Comparison of ENCODE assay signal across 27 cellular contexts in genomic region chr13:98364648-98365047, GRCh38.
"Had no signal": no experiment of that assay in that cellular context is flagged by ENCODE, and none has a peak within 500 bp of the region (broad histone marks: within the 10 kb centered on the region; RNA-seq: fewer than 3 reads in every experiment).

No MANE protein-coding gene starts in this region.

- FAIRE-seq: frontal cortex had no signal

- H3K4me3 ChIP-seq: lung, mucosa of descending colon, prostate gland, right atrium auricular region, smooth muscle cell, stomach, thyroid gland, vagina had no signal

- H3K4me1 Mint-ChIP-seq: immature natural killer cell, memory B cell, naive B cell had no signal

- DNase-seq: cortex of kidney; effector memory CD8-positive, alpha-beta T cell; hypothalamus; immature natural killer cell; islet precursor cell; kidney glomerular epithelial cell; left colon; mucosa of descending colon; naive B cell; nucleus accumbens; stimulated activated CD4-positive, alpha-beta T cell treated with anti-CD3 and anti-CD28 coated beads, Interleukin-12 subunit alpha, Interleukin-12 subunit beta, amount 100 ng/mL, for 4 hours; stimulated activated CD4-positive, alpha-beta T cell treated with anti-CD3 and anti-CD28 coated beads, Interleukin-1b, Interleukin-23, amount 100 ng/mL, for 48 hours; stimulated activated CD4-positive, alpha-beta T cell treated with anti-CD3 and anti-CD28 coated beads, Interleukin-4, amount 100 ng/mL, for 1 hour; stimulated activated CD8-positive, alpha-beta memory T cell treated with anti-CD3 and anti-CD28 coated beads, Interleukin-4, amount 100 ng/mL, for 48 hours; stimulated activated naive CD4-positive, alpha-beta T cell treated with Interleukin-2 at 50 U/mL for 16 hours; stomach; thyroid gland; trophoblast cell had no signal

- H3K27ac Mint-ChIP-seq: effector memory CD8-positive, alpha-beta T cell; immature natural killer cell; memory B cell; naive B cell; natural killer cell treated with Interleukin-12 subunit alpha and Interleukin-12 subunit beta and Interleukin-15 and Interleukin-18, amount 100 ng/mL, for 72 hours had no signal

- H3K27me3 ChIP-seq: right atrium auricular region, stomach, thyroid gland, vagina had no signal

- H3K27ac ChIP-seq: prostate gland, right atrium auricular region, stomach, thyroid gland, vagina had no signal

- H3K36me3 ChIP-seq: prostate gland, thyroid gland, vagina had no signal

- H3K36me3 Mint-ChIP-seq: immature natural killer cell; memory B cell; naive B cell; natural killer cell treated with Interleukin-12 subunit alpha and Interleukin-12 subunit beta and Interleukin-15 and Interleukin-18, amount 100 ng/mL, for 72 hours had no signal

- H3K9me3 ChIP-seq: mucosa of descending colon, prostate gland, right atrium auricular region, stomach, thyroid gland, vagina had no signal

- H3K4me3 Mint-ChIP-seq: effector memory CD8-positive, alpha-beta T cell; immature natural killer cell; memory B cell; naive B cell; natural killer cell treated with Interleukin-12 subunit alpha and Interleukin-12 subunit beta and Interleukin-15 and Interleukin-18, amount 100 ng/mL, for 72 hours had no signal

- H3K9me3 Mint-ChIP-seq: effector memory CD8-positive, alpha-beta T cell; memory B cell; natural killer cell treated with Interleukin-12 subunit alpha and Interleukin-12 subunit beta and Interleukin-15 and Interleukin-18, amount 100 ng/mL, for 72 hours had no signal

- H3K4me1 ChIP-seq: prostate gland, right atrium auricular region, vagina had no signal

- ATAC-seq: effector memory CD8-positive, alpha-beta T cell; left colon; mucosa of descending colon; natural killer cell treated with Interleukin-12 subunit alpha and Interleukin-12 subunit beta and Interleukin-15 and Interleukin-18, amount 100 ng/mL, for 72 hours; sciatic nerve had no signal
